Comparison of ENCODE assay signal across 8 cellular contexts in genomic region chr11:95764267-95764898, GRCh38. TPM values are rescaled to one million over a fixed set of nuclear protein-coding genes. Genes with fewer than 3 reads are reported as not detected.
DNase-seq lines count a peak whose midpoint lies in the region; ATAC-seq, FAIRE-seq and TF ChIP-seq lines count a peak whose summit lies in the region.

No MANE protein-coding gene starts in this region.

- H3K36me3 Mint-ChIP-seq in activated naive CD4-positive, alpha-beta T cell treated with anti-CD3 and anti-CD28 coated beads, Interleukin-2, amount 50 U/mL, for 72 hours = no peaks in the 10 kb centered on the region
- no peaks in the 10 kb centered on the region for H3K36me3 Mint-ChIP-seq in activated naive CD4-positive, alpha-beta T cell treated with anti-CD3 and anti-CD28 coated beads for 36 hours (ENCODE audit: low read depth)

- H3K4me3 ChIP-seq in keratinocyte (ENCODE audit: control insufficient read depth in 2 of 3, extremely low read depth in 1 of 3, insufficient read depth in 2 of 3, low read depth in 1 of 3, low read length in 3 of 3) = no peak overlapping the region
- H3K4me3 ChIP-seq in transverse colon = no peak overlapping the region

- intact Hi-C loops in activated naive CD4-positive, alpha-beta T cell treated with anti-CD3 and anti-CD28 coated beads for 36 hours (cut with micrococcal nuclease) = loop anchor here (1.0 to 2.0 kb wide), 7 partner anchors 49 to 1141 kb away; partner anchors contain the start of gene SESN3
- intact Hi-C loops in transverse colon (cut with DNase I; ENCODE audit: low total_unique reads) = loop anchor here (10.0 kb wide), 1 partner anchor 690 kb away; no protein-coding TSS in a partner anchor

- no peak overlapping the region for H3K9ac ChIP-seq in keratinocyte (ENCODE audit: control insufficient read depth, extremely low read depth, insufficient read depth, low read length)

- H2AFZ ChIP-seq in keratinocyte (ENCODE audit: control insufficient read depth, low read length) = no peak overlapping the region

- H3K9me3 ChIP-seq in keratinocyte (ENCODE audit: control insufficient read depth, low read depth, low read length) (no peaks in the 10 kb centered on the region), transverse colon (no peaks in the 10 kb centered on the region)

- 19 to 23% methylated on average over 4 of the region's 4 CpGs for WGBS in transverse colon (ENCODE audit: low coverage in 1 of 2), 2 donors

- H3K4me1 ChIP-seq in keratinocyte (ENCODE audit: control insufficient read depth, extremely low read depth, insufficient read depth, low read length) (no peaks in the 10 kb centered on the region), transverse colon (no peaks in the 10 kb centered on the region)

- H3K9me1 ChIP-seq in keratinocyte (ENCODE audit: control insufficient read depth, extremely low read depth, insufficient read depth, low read length) = no peaks in the 10 kb centered on the region

- ATAC-seq in activated naive CD4-positive, alpha-beta T cell treated with anti-CD3 and anti-CD28 coated beads, Interleukin-2, amount 50 U/mL, for 72 hours = peak; percentile 66 to 73
- ATAC-seq in HG03139 (IDR thresholded peaks at IDR 0.05; ENCODE audit: unreplicated experiment) (peak; percentile 70), GM21381 (IDR thresholded peaks at IDR 0.05; ENCODE audit: unreplicated experiment) (no peak)

- CTCF ChIA-PET in activated naive CD4-positive, alpha-beta T cell treated with anti-CD3 and anti-CD28 coated beads for 36 hours (lab: Charles Lee) = interaction anchor here (0.6 to 8.5 kb wide), 11 partner anchors 10 to 618 kb away, joined by 3 to 157 read pairs (median 3); no protein-coding TSS in a partner anchor

- in situ Hi-C loops in transverse colon (cut with MboI; ENCODE audit: low pct_ligation_motif_present in 1 of 4, low pct_unique_long_range_greater_than_20kb in 1 of 4, low sequenced_read_pairs in 3 of 4) = loop anchor here in 3 of 4 donors (5.0 to 10.0 kb wide), 3 partner anchors 602 to 690 kb away; no protein-coding TSS in a partner anchor

- H3K27me3 ChIP-seq in keratinocyte (ENCODE audit: control insufficient read depth, extremely low read depth, insufficient read depth, low read length) = no peaks in the 10 kb centered on the region
- no peaks in the 10 kb centered on the region for H3K27me3 ChIP-seq in transverse colon

- TF ChIP-seq EP300 in transverse colon (IDR thresholded peaks at IDR 0.05; ENCODE audit: low read depth) = no peak

- no peaks in the 10 kb centered on the region for H3K9me3 Mint-ChIP-seq in activated naive CD4-positive, alpha-beta T cell treated with anti-CD3 and anti-CD28 coated beads, Interleukin-2, amount 50 U/mL, for 72 hours
- H3K9me3 Mint-ChIP-seq in activated naive CD4-positive, alpha-beta T cell treated with anti-CD3 and anti-CD28 coated beads for 36 hours = no peaks in the 10 kb centered on the region

- peaks cover 1% of the 10 kb centered on the region for H3K27me3 Mint-ChIP-seq in activated naive CD4-positive, alpha-beta T cell treated with anti-CD3 and anti-CD28 coated beads for 36 hours (ENCODE audit: low read depth)

- DNase-seq in activated naive CD4-positive, alpha-beta T cell treated with anti-CD3 and anti-CD28 coated beads, Interleukin-2, amount 50 U/mL, for 72 hours (ENCODE audit: low spot score in 2 of 2) = no peak
- no peak for DNase-seq in activated naive CD4-positive, alpha-beta T cell treated with anti-CD3 and anti-CD28 coated beads for 36 hours
- DNase-seq in NCI-H526 treated with DMSO at 0.1 percent for 48 hours (lab: John Stamatoyannopoulos, UW) = peak; percentile 79
- peak; percentile 10 for DNase-seq in brain pericyte (ENCODE audit: low read depth, low spot score)
- no peak for DNase-seq in keratinocyte (ENCODE audit: low read depth, low spot score)
- DNase-seq in transverse colon = no peak

- no peaks in the 10 kb centered on the region for H3K79me2 ChIP-seq in keratinocyte (ENCODE audit: control insufficient read depth, insufficient read depth, low read length)

- H3K27ac ChIP-seq in keratinocyte (ENCODE audit: control insufficient read depth, insufficient read depth, low read length) (no peak overlapping the region), transverse colon (no peak overlapping the region)

- no peak overlapping the region for H3K4me2 ChIP-seq in keratinocyte (ENCODE audit: control insufficient read depth, extremely low read depth, insufficient read depth, low read depth, low read length)

- TF ChIP-seq CTCF in keratinocyte (optimal IDR thresholded peaks at IDR 0.05 in 1 of 3, IDR thresholded peaks at IDR 0.05 in 1 of 3, conservative IDR thresholded peaks at IDR 0.05 in 1 of 3; ENCODE audit: extremely low read depth in 1 of 3, insufficient read depth in 2 of 3, low read length in 3 of 3) (peak in 2 of 3 experiments; percentile 18 to 53), transverse colon (IDR thresholded peaks at IDR 0.05) (peak; percentile 62 to 80 (median 67))

- no peak for FAIRE-seq in keratinocyte (lab: Jason Lieb, UNC)

- H3K4me1 Mint-ChIP-seq in activated naive CD4-positive, alpha-beta T cell treated with anti-CD3 and anti-CD28 coated beads for 36 hours (ENCODE audit: low read depth) = no peaks in the 10 kb centered on the region

- H3K36me3 ChIP-seq in keratinocyte (ENCODE audit: control insufficient read depth in 2 of 2, extremely low read depth in 1 of 2, insufficient read depth in 2 of 2, low read length in 2 of 2) (no peaks in the 10 kb centered on the region), transverse colon (no peaks in the 10 kb centered on the region)

- H3K27ac Mint-ChIP-seq in activated naive CD4-positive, alpha-beta T cell treated with anti-CD3 and anti-CD28 coated beads, Interleukin-2, amount 50 U/mL, for 72 hours = no peak overlapping the region
- no peak overlapping the region for H3K27ac Mint-ChIP-seq in activated naive CD4-positive, alpha-beta T cell treated with anti-CD3 and anti-CD28 coated beads for 36 hours

- no peak overlapping the region for H3K4me3 Mint-ChIP-seq in activated naive CD4-positive, alpha-beta T cell treated with anti-CD3 and anti-CD28 coated beads for 36 hours

- dilution Hi-C loops in keratinocyte (cut with MboI; ENCODE audit: extremely low pct_ligation_motif_present, low sequenced_read_pairs) = no loop called here

- TF ChIP-seq POLR2A in transverse colon (IDR thresholded peaks at IDR 0.05) = no peak

- no peaks in the 10 kb centered on the region for H4K20me1 ChIP-seq in keratinocyte (ENCODE audit: control insufficient read depth, extremely low read depth, insufficient read depth, low read length)

RNA-seq across cellular contexts. Expression of gene FAM76B, which starts 25.2 kb away (rescaled TPM):
- 10 to 100 TPM; 51.2 to 85.2 TPM for total RNA-seq in activated naive CD4-positive, alpha-beta T cell treated with anti-CD3 and anti-CD28 coated beads, Interleukin-2, amount 50 U/mL, for 72 hours
- 10 to 100 TPM; 70.3 to 71.4 TPM for total RNA-seq in activated naive CD4-positive, alpha-beta T cell treated with anti-CD3 and anti-CD28 coated beads for 36 hours
- polyA plus RNA-seq in keratinocyte = 8.7 to 17.4 TPM (median 10.4 TPM) in 3 replicates
- 34.3 TPM for polyA plus RNA-seq in keratinocyte (2011; ENCODE audit: low read depth)
- 3.4 and 4.6 TPM in 2 replicates for polyA plus RNA-seq in keratinocyte (2011; cell fraction: cytosol; rRNA removed)
- polyA plus RNA-seq in keratinocyte (2011; cell fraction: nucleus; rRNA removed) = 29.2 and 35.0 TPM in 2 replicates
- 6.4 and 9.4 TPM in 2 replicates for polyA plus RNA-seq in keratinocyte (2012; ENCODE audit: low replicate concordance)
- polyA minus RNA-seq in keratinocyte = 1.9 to 12.8 TPM (median 2.1 TPM) in 3 replicates
- 4.6 TPM for polyA minus RNA-seq in keratinocyte (2011; cell fraction: cytosol; rRNA and poly(A)+ RNA removed)
- polyA minus RNA-seq in keratinocyte (2011; cell fraction: nucleus; rRNA and poly(A)+ RNA removed) = 7.7 and 18.7 TPM in 2 replicates
- 10 to 100 TPM in 3 of 4 donors, 1 to 10 TPM in 1; 7.0 to 40.4 (median 31.2) TPM for total RNA-seq in transverse colon

RNA-seq across cellular contexts. Expression of gene CEP57, which starts 25.9 kb away (rescaled TPM):
- total RNA-seq in activated naive CD4-positive, alpha-beta T cell treated with anti-CD3 and anti-CD28 coated beads, Interleukin-2, amount 50 U/mL, for 72 hours = 100 to 1,000 TPM; 117 to 158 TPM
- 100 to 1,000 TPM; 110 to 115 TPM for total RNA-seq in activated naive CD4-positive, alpha-beta T cell treated with anti-CD3 and anti-CD28 coated beads for 36 hours
- polyA plus RNA-seq in keratinocyte = 12.0 to 27.1 TPM (median 16.9 TPM) in 3 replicates
- 50.6 TPM for polyA plus RNA-seq in keratinocyte (2011; ENCODE audit: low read depth)
- polyA plus RNA-seq in keratinocyte (2011; cell fraction: cytosol; rRNA removed) = 9.4 and 17.8 TPM in 2 replicates
- polyA plus RNA-seq in keratinocyte (2011; cell fraction: nucleus; rRNA removed) = 13.3 and 16.0 TPM in 2 replicates
- polyA plus RNA-seq in keratinocyte (2012; ENCODE audit: low replicate concordance) = 14.3 and 15.6 TPM in 2 replicates
- polyA minus RNA-seq in keratinocyte = 3.2 to 20.3 TPM (median 4.7 TPM) in 3 replicates
- polyA minus RNA-seq in keratinocyte (2011; cell fraction: cytosol; rRNA and poly(A)+ RNA removed) = 13.8 TPM
- 6.4 and 10.1 TPM in 2 replicates for polyA minus RNA-seq in keratinocyte (2011; cell fraction: nucleus; rRNA and poly(A)+ RNA removed)
- 10 to 100 TPM; 22.4 to 61.7 (median 40.2) TPM for total RNA-seq in transverse colon

Comparison
In these comparisons a context has a peak if more than half of its experiments do, and no peak if none do; other contexts are left out.
1. DNase-seq: peak in NCI-H526 treated with DMSO at 0.1 percent for 48 hours (single experiment) and brain pericyte (single experiment); none in activated naive CD4-positive, alpha-beta T cell treated with anti-CD3 and anti-CD28 coated beads, Interleukin-2, amount 50 U/mL, for 72 hours (0 of 2), activated naive CD4-positive, alpha-beta T cell treated with anti-CD3 and anti-CD28 coated beads for 36 hours (single experiment), keratinocyte (single experiment) and transverse colon (single experiment).